25 cellular contexts compared by ENCODE assay signal in the genomic region with DNA sequence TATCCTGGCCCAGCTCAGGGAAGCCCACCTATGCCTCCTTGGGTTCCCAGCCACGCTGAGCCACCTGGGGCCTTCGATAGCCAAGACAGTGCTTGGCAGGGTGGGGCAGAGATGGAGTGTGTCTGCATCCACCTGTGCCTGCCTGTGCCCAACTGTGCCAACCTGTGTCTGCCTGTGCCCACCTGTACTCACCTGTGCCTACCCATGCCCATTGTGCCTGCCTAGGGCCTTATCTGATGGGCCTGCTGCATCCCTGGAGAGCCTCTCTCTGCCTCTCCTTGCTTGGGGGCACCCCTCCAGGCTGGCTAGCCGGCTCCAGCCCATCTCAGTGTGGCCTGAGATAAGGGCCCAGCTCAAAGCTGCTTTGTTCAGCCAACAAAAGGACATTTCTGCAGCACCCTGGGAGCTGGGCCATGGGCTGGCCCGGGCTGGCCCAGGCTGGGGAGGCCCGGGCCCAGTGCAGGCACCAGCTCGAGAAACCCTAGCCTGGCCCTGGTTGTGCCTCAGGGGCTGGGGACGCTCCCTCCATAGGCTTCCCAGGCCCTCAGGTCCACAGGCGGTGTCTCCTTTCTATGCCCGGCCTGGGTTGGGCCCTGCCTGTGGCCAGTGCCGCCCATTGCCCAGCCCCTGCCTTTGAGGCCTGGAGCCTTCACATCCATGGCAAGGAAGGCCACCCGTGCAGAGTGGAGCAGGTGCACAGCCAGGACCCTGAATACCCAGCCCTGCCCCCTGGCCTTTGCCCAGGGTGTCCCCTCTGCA. TPM values are rescaled to one million over a fixed set of nuclear protein-coding genes. Genes with fewer than 3 reads are reported as not detected.
DNase-seq lines count a peak whose midpoint lies in the region; ATAC-seq and TF ChIP-seq lines count a peak whose summit lies in the region.
"Had no signal": no experiment of that assay in that cellular context is flagged by ENCODE, and none has a peak within 500 bp of the region (broad histone marks: within the 10 kb centered on the region; RNA-seq: fewer than 3 reads in every experiment).

No MANE protein-coding gene starts in this region.

- H3K4me2 ChIP-seq in DND-41 (ENCODE audit: insufficient read depth, low read length) = no peak overlapping the region

- TF ChIP-seq CTCF in DND-41 (IDR thresholded peaks at IDR 0.05; ENCODE audit: borderline replicate concordance, extremely low read depth, low read length, poor library complexity, severe bottlenecking) (no peak), dorsolateral prefrontal cortex (IDR thresholded peaks at IDR 0.05 in 54 of 56, conservative IDR thresholded peaks at IDR 0.05 in 2 of 56; ENCODE audit: low read depth in 1 of 56, partially characterized antibody in 56 of 56) (peak in 36 of 56 donors; percentile 0 to 56 (median 26))

- H3K4me3 ChIP-seq in DND-41 (ENCODE audit: low read depth in 1 of 2, low read length in 2 of 2) (no peak overlapping the region), dorsolateral prefrontal cortex (no peak overlapping the region)
- H3K4me3 ChIP-seq: colonic mucosa, gastroesophageal sphincter, pancreas, Peyer's patch, SJSA1 had no signal

- H4K20me1 ChIP-seq in DND-41 (ENCODE audit: insufficient read depth, low read length) = no peaks in the 10 kb centered on the region

- no peak for ATAC-seq in DND-41 (ENCODE audit: insufficient read depth, low read depth)
- ATAC-seq in stimulated activated naive B cell treated with anti-CD40 and anti-IgM and Interleukin-4, amounts not matched to agents 10 μg/mL and 1 μg/mL and 100 μg/mL, for 72 hours (replicated peaks) = no peak
- ATAC-seq: activated CD4-positive, CD25-positive, alpha-beta regulatory T cell treated with anti-CD3 and anti-CD28 coated beads, Interleukin-2, amount 50 U/mL, for 24 hours; activated CD8-positive, alpha-beta T cell treated with anti-CD3 and anti-CD28 coated beads for 36 hours; activated naive CD8-positive, alpha-beta T cell treated with anti-CD3 and anti-CD28 coated beads, Interleukin-2, amount 50 U/mL, for 24 hours; gastroesophageal sphincter; HCT116; naive thymus-derived CD8-positive, alpha-beta T cell; pancreas had no signal

- no peaks in the 10 kb centered on the region for H3K9me3 ChIP-seq in DND-41 (ENCODE audit: insufficient read depth, low read length, severe bottlenecking)
- H3K9me3 ChIP-seq: colonic mucosa, gastroesophageal sphincter, pancreas, Peyer's patch, SJSA1 had no signal

- intact Hi-C loops in dorsolateral prefrontal cortex (cut with DNase I) = no loop called here

- no peaks in the 10 kb centered on the region for H3K36me3 Mint-ChIP-seq in stimulated activated naive B cell treated with anti-CD40 and anti-IgM and Interleukin-4, amounts not matched to agents 10 μg/mL and 1 μg/mL and 100 μg/mL, for 72 hours
- H3K36me3 Mint-ChIP-seq: brain; naive thymus-derived CD8-positive, alpha-beta T cell had no signal

- H3K27me3 ChIP-seq in DND-41 (ENCODE audit: insufficient read depth, low read length, poor library complexity) (no peaks in the 10 kb centered on the region), dorsolateral prefrontal cortex (no peaks in the 10 kb centered on the region)
- H3K27me3 ChIP-seq: colonic mucosa, pancreas, Peyer's patch, SJSA1 had no signal

- H3K9ac ChIP-seq in DND-41 (ENCODE audit: low read depth, low read length) = peak overlapping the region; percentile 12; the same call in 1 of the 2 replicates

- peaks cover 5% of the 10 kb centered on the region; the same call in 1 of the 2 replicates for H3K36me3 ChIP-seq in DND-41 (ENCODE audit: insufficient read depth, low read length)
- H3K36me3 ChIP-seq: colonic mucosa, gastroesophageal sphincter, pancreas, Peyer's patch, SJSA1 had no signal

- H3K27me3 Mint-ChIP-seq in stimulated activated naive B cell treated with anti-CD40 and anti-IgM and Interleukin-4, amounts not matched to agents 10 μg/mL and 1 μg/mL and 100 μg/mL, for 72 hours = peaks cover 26 to 45% of the 10 kb centered on the region in 2 donors
- H3K27me3 Mint-ChIP-seq: activated CD8-positive, alpha-beta T cell treated with anti-CD3 and anti-CD28 coated beads for 36 hours; brain; CD4-positive, alpha-beta T cell; naive thymus-derived CD8-positive, alpha-beta T cell had no signal

- H3K9me3 Mint-ChIP-seq in stimulated activated naive B cell treated with anti-CD40 and anti-IgM and Interleukin-4, amounts not matched to agents 10 μg/mL and 1 μg/mL and 100 μg/mL, for 72 hours = no peaks in the 10 kb centered on the region
- H3K9me3 Mint-ChIP-seq: activated CD8-positive, alpha-beta T cell treated with anti-CD3 and anti-CD28 coated beads for 36 hours; activated naive CD8-positive, alpha-beta T cell treated with anti-CD3 and anti-CD28 coated beads, Interleukin-2, amount 50 U/mL, for 24 hours; CD4-positive, alpha-beta T cell; naive thymus-derived CD8-positive, alpha-beta T cell had no signal

- peak overlapping the region; percentile 20 for H3K27ac Mint-ChIP-seq in stimulated activated naive B cell treated with anti-CD40 and anti-IgM and Interleukin-4, amounts not matched to agents 10 μg/mL and 1 μg/mL and 100 μg/mL, for 72 hours
- H3K27ac Mint-ChIP-seq: activated CD8-positive, alpha-beta T cell treated with anti-CD3 and anti-CD28 coated beads for 36 hours; activated naive CD8-positive, alpha-beta T cell treated with anti-CD3 and anti-CD28 coated beads, Interleukin-2, amount 50 U/mL, for 24 hours; brain; CD4-positive, alpha-beta T cell; naive thymus-derived CD8-positive, alpha-beta T cell had no signal

- H3K27ac ChIP-seq in DND-41 (ENCODE audit: low read length) (peak overlapping the region; percentile 100), dorsolateral prefrontal cortex (peak overlapping the region in 58 of 59 donors; percentile 67 to 96 (median 89))
- H3K27ac ChIP-seq: colonic mucosa, pancreas, Peyer's patch, SJSA1 had no signal

- H3K4me1 Mint-ChIP-seq in stimulated activated naive B cell treated with anti-CD40 and anti-IgM and Interleukin-4, amounts not matched to agents 10 μg/mL and 1 μg/mL and 100 μg/mL, for 72 hours = peaks cover 12 to 22% of the 10 kb centered on the region in 2 donors

- DNase-seq in DND-41 = no peak
- DNase-seq in dorsolateral prefrontal cortex = peak in 9 of 10 donors; percentile 66 to 82 (median 79)
- DNase-seq in midbrain (lab: John Stamatoyannopoulos, UW) = peak; percentile 87
- no peak for DNase-seq in stimulated activated naive B cell treated with anti-CD40 and anti-IgM and Interleukin-4, amounts not matched to agents 10 μg/mL and 1 μg/mL and 100 μg/mL, for 72 hours
- DNase-seq in germinal center (ENCODE audit: low spot score) = no peak
- no peak for DNase-seq in activated CD8-positive, alpha-beta memory T cell treated with anti-CD3 and anti-CD28 coated beads, Interleukin-2, amount 50 U/mL, for 4 hours
- no peak for DNase-seq in NCI-H1694 treated with DMSO at 0.1 percent for 48 hours (lab: John Stamatoyannopoulos, UW)
- DNase-seq: activated CD8-positive, alpha-beta T cell treated with anti-CD3 and anti-CD28 coated beads for 36 hours; activated effector memory CD4-positive, alpha-beta T cell treated with anti-CD3 and anti-CD28 coated beads, Interleukin-2, amount 50 U/mL, for 16 hours; activated naive CD8-positive, alpha-beta T cell treated with anti-CD3 and anti-CD28 coated beads, Interleukin-2, amount 50 U/mL, for 24 hours; CD4-positive, alpha-beta T cell; colonic mucosa; naive thymus-derived CD8-positive, alpha-beta T cell; NCI-H187; NCI-H2171 treated with DMSO at 0.1 percent for 48 hours; NCI-H524 treated with DMSO at 0.1 percent for 48 hours; Peyer's patch; stimulated activated CD8-positive, alpha-beta memory T cell treated with anti-CD3 and anti-CD28 coated beads, Interleukin-4, amount 100 ng/mL, for 48 hours; T-helper 1 cell had no signal

- H3K4me1 ChIP-seq in DND-41 (ENCODE audit: insufficient read depth, low read length) = peaks cover 54% of the 10 kb centered on the region

- no peak overlapping the region for H3K4me3 Mint-ChIP-seq in stimulated activated naive B cell treated with anti-CD40 and anti-IgM and Interleukin-4, amounts not matched to agents 10 μg/mL and 1 μg/mL and 100 μg/mL, for 72 hours
- H3K4me3 Mint-ChIP-seq: activated CD8-positive, alpha-beta T cell treated with anti-CD3 and anti-CD28 coated beads for 36 hours; activated naive CD8-positive, alpha-beta T cell treated with anti-CD3 and anti-CD28 coated beads, Interleukin-2, amount 50 U/mL, for 24 hours; brain; CD4-positive, alpha-beta T cell; naive thymus-derived CD8-positive, alpha-beta T cell had no signal

- H3K79me2 ChIP-seq in DND-41 (ENCODE audit: insufficient read depth, low read length) = peaks cover 38% of the 10 kb centered on the region

- H2AFZ ChIP-seq in DND-41 (ENCODE audit: low read depth, low read length) = no peak overlapping the region

RNA-seq across cellular contexts. Expression of a gene that starts 37.3 kb away (rescaled TPM):
- total RNA-seq in dorsolateral prefrontal cortex = 10 to 100 TPM; 24.0 to 92.1 (median 38.8) TPM

Comparison
In these comparisons a context has a peak if more than half of its experiments do, and no peak if none do; other contexts are left out.
1. DNase-seq: peak in dorsolateral prefrontal cortex (9 of 10) and midbrain (single experiment); none in DND-41 (single experiment), stimulated activated naive B cell treated with anti-CD40 and anti-IgM and Interleukin-4, amounts not matched to agents 10 μg/mL and 1 μg/mL and 100 μg/mL, for 72 hours (single experiment), germinal center (single experiment), activated CD8-positive, alpha-beta memory T cell treated with anti-CD3 and anti-CD28 coated beads, Interleukin-2, amount 50 U/mL, for 4 hours (single experiment) and NCI-H1694 treated with DMSO at 0.1 percent for 48 hours (single experiment).